35 cellular contexts compared by ENCODE assay signal in genomic region chr12:50052544-50052943, GRCh38. TPM values are rescaled to one million over a fixed set of nuclear protein-coding genes. Genes with fewer than 3 reads are reported as not detected.
"Had no signal": no experiment of that assay in that cellular context is flagged by ENCODE, and none has a peak within 500 bp of the region (broad histone marks: within the 10 kb centered on the region; RNA-seq: fewer than 3 reads in every experiment).

No MANE protein-coding gene starts in this region.

- H3K27ac Mint-ChIP-seq: activated B cell treated with CpG ODN at 0.5 μM for 24 hours; activated CD8-positive, alpha-beta T cell treated with anti-CD3 and anti-CD28 coated beads for 36 hours; activated naive CD8-positive, alpha-beta T cell; activated T-helper 17 cell treated with anti-CD3 and anti-CD28 coated beads, Interleukin-2, amount 50 U/mL, for 72 hours; T-helper 17 cell; T-helper 2 cell treated with Interferon-gamma antibody and Interleukin-4, amounts not matched to agents 5 μg/mL and 100 μg/mL, for 36 hours had no signal

- H3K9me3 ChIP-seq: esophagus squamous epithelium, gastroesophageal sphincter had no signal

- H3K27ac ChIP-seq: epithelial cell of prostate, esophagus squamous epithelium, gastroesophageal sphincter, WERI-Rb-1 had no signal

- ATAC-seq: activated CD4-positive, CD25-positive, alpha-beta regulatory T cell treated with anti-CD3 and anti-CD28 coated beads, Interleukin-2, amount 50 U/mL, for 24 hours; activated CD8-positive, alpha-beta T cell treated with anti-CD3 and anti-CD28 coated beads for 36 hours; activated T-cell treated with anti-CD3 and anti-CD28 coated beads, Interleukin-2, amount 50 U/mL, for 4 hours; activated T-helper 17 cell treated with anti-CD3 and anti-CD28 coated beads, Interleukin-2, amount 50 U/mL, for 72 hours; gastroesophageal sphincter; T-helper 17 cell had no signal

- H3K4me3 ChIP-seq: esophagus squamous epithelium, gastroesophageal sphincter had no signal

- H3K4me3 Mint-ChIP-seq: activated B cell treated with CpG ODN at 0.5 μM for 24 hours; activated CD8-positive, alpha-beta T cell treated with anti-CD3 and anti-CD28 coated beads for 36 hours; activated naive CD8-positive, alpha-beta T cell; activated T-cell treated with anti-CD3 and anti-CD28 coated beads, Interleukin-2, amount 50 U/mL, for 4 hours; activated T-helper 17 cell treated with anti-CD3 and anti-CD28 coated beads, Interleukin-2, amount 50 U/mL, for 72 hours; T-helper 17 cell; T-helper 2 cell treated with Interferon-gamma antibody and Interleukin-4, amounts not matched to agents 5 μg/mL and 100 μg/mL, for 36 hours had no signal

- H3K36me3 ChIP-seq: esophagus squamous epithelium, gastroesophageal sphincter, WERI-Rb-1 had no signal

- DNase-seq: activated B cell treated with CpG ODN at 0.5 μM for 24 hours; activated CD4-positive, alpha-beta T cell treated with anti-CD3 and anti-CD28 coated beads for 48 hours; activated CD4-positive, alpha-beta T cell treated with anti-CD3 and anti-CD28 coated beads, Interleukin-2, amount 50 U/mL, for 1 hour; activated CD4-positive, alpha-beta T cell treated with anti-CD3 and anti-CD28 coated beads, Interleukin-2, amount 50 U/mL, for 48 hours; activated CD8-positive, alpha-beta memory T cell treated with anti-CD3 and anti-CD28 coated beads for 24 hours; activated CD8-positive, alpha-beta T cell treated with anti-CD3 and anti-CD28 coated beads for 36 hours; activated effector memory CD4-positive, alpha-beta T cell treated with Interleukin-2 at 50 U/mL for 16 hours; activated gamma-delta T cell treated with Interleukin-2 at 50 U/mL for 16 hours; activated naive CD4-positive, alpha-beta T cell treated with anti-CD3 and anti-CD28 coated beads, Interleukin-2, amount 50 U/mL, for 16 hours; activated naive CD4-positive, alpha-beta T cell treated with Interleukin-2 at 50 U/mL for 16 hours; activated T-cell treated with anti-CD3 and anti-CD28 coated beads, Interleukin-2, amount 50 U/mL, for 4 hours; amniotic stem cell; anterior cingulate cortex; caudate nucleus; effector CD8-positive, alpha-beta T cell; esophagus squamous epithelium; foreskin melanocyte; head of caudate nucleus; T-helper 1 cell; T-helper 17 cell; T1000; WERI-Rb-1 had no signal

- FAIRE-seq: astrocyte, colon, endometrium, endothelial cell of umbilical vein had no signal

- H3K9me3 Mint-ChIP-seq: activated B cell treated with CpG ODN at 0.5 μM for 24 hours; activated CD8-positive, alpha-beta T cell treated with anti-CD3 and anti-CD28 coated beads for 36 hours; activated T-cell treated with anti-CD3 and anti-CD28 coated beads, Interleukin-2, amount 50 U/mL, for 4 hours; activated T-helper 17 cell treated with anti-CD3 and anti-CD28 coated beads, Interleukin-2, amount 50 U/mL, for 72 hours; T-helper 2 cell treated with Interferon-gamma antibody and Interleukin-4, amounts not matched to agents 5 μg/mL and 100 μg/mL, for 36 hours had no signal

RNA-seq across cellular contexts. Expression of gene ASIC1, which starts 4.9 kb away (rescaled TPM):
- total RNA-seq: activated B cell treated with CpG ODN at 0.5 μM for 24 hours had no signal

RNA-seq across cellular contexts. Expression of gene GPD1, which starts 51.3 kb away (rescaled TPM):
- total RNA-seq: chondrocyte, endothelial cell of umbilical vein, fibroblast of villous mesenchyme, glomerular endothelial cell had no signal
